ENCODE assay signal across 1 cellular context in the genomic region with DNA sequence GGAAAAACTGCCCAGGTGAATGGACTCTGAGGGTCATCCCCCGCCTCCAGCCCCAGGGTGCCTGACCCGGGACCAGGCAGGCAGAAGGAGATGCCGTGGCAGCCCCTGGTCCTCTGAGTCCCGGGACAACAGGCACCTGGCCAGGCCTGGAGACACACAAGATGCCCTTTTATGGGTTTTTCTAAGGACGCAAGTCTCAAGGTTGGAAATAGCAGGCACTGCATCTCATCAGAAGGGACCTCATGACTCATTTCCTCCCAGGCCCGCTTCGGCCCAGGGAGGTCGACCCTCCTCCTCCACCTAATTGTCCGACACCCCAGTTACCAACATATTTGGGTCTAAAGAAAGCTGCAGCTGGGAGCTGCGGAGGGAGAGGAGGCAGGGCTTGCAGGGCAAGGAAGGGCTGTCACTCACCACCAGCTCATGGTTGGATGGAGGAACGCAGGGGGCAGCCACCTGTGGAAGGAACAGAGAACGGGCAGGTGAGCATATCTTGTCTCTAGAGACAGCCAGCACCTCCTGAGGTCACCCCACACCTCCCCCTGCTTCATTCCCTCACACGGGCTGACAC.
TF ChIP-seq lines count a peak whose summit lies in the region.

No MANE protein-coding gene starts in this region.

TF ChIP-seq in GM23338, 12 proteins besides CTCF, POLR2A, EP300 and RAD21 (continued from another document):
- TF ChIP-seq, protein P1, sequence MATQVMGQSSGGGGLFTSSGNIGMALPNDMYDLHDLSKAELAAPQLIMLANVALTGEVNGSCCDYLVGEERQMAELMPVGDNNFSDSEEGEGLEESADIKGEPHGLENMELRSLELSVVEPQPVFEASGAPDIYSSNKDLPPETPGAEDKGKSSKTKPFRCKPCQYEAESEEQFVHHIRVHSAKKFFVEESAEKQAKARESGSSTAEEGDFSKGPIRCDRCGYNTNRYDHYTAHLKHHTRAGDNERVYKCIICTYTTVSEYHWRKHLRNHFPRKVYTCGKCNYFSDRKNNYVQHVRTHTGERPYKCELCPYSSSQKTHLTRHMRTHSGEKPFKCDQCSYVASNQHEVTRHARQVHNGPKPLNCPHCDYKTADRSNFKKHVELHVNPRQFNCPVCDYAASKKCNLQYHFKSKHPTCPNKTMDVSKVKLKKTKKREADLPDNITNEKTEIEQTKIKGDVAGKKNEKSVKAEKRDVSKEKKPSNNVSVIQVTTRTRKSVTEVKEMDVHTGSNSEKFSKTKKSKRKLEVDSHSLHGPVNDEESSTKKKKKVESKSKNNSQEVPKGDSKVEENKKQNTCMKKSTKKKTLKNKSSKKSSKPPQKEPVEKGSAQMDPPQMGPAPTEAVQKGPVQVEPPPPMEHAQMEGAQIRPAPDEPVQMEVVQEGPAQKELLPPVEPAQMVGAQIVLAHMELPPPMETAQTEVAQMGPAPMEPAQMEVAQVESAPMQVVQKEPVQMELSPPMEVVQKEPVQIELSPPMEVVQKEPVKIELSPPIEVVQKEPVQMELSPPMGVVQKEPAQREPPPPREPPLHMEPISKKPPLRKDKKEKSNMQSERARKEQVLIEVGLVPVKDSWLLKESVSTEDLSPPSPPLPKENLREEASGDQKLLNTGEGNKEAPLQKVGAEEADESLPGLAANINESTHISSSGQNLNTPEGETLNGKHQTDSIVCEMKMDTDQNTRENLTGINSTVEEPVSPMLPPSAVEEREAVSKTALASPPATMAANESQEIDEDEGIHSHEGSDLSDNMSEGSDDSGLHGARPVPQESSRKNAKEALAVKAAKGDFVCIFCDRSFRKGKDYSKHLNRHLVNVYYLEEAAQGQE (IDR thresholded peaks at IDR 0.05; ENCODE audit: unreplicated experiment) = no peak
- TF ChIP-seq ETS1 (IDR thresholded peaks at IDR 0.05) (no peak), CREB1 (CRISPR knock-in tag; IDR thresholded peaks at IDR 0.05; ENCODE audit: low read depth) (no peak), JUNB (IDR thresholded peaks at IDR 0.05; ENCODE audit: unreplicated experiment) (no peak)
